11 cellular contexts compared by ENCODE assay signal in the genomic region with DNA sequence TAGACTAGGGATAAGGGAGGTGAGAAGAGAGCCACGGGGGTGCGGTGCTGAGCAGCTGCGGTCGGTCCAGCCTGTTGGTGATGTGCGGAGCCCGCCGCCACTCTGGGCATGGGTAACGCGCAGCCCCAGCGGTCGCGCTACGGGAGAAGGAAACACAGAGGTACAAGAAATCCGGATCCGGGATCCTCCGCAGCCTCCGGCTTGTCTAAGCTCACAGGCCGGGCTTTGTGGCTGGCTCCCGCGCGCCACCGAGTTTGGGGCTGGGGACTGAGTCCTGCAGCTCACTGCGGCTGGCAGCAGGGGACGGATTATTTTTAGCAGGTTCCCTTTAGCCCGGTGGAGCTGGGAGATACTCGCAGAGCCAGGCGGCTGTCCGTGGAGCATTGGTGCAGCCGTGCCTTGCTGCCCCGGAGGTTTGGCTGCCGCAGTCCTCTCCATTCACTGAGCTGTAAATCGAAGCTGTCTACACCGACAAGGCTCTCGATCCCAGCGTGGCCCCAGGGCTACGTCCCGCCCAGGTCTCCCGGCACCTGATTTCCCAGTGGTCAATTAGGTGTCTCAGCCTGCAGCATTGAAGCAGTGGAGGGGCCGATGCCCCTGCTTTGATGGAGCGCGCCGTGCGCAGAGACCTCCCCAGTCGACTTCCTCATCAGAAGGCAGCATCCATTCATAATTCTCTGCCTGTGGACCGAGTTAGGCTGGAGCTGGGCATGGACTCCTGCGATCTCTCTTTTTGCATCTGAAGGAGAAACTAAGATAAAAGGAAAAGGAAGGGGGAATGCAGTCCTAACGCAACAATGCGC.
DNase-seq lines count a peak whose midpoint lies in the region; ATAC-seq and TF ChIP-seq lines count a peak whose summit lies in the region.
"Had no signal": no experiment of that assay in that cellular context is flagged by ENCODE, and none has a peak within 500 bp of the region (broad histone marks: within the 10 kb centered on the region; RNA-seq: fewer than 3 reads in every experiment).

No MANE protein-coding gene starts in this region.

- H3K4me1 ChIP-seq in mesodermal cell (ENCODE audit: control insufficient read depth, insufficient read depth, low read length, poor library complexity, severe bottlenecking) = no peaks in the 10 kb centered on the region

- peaks cover 0 to 81% (median 21%) of the 10 kb centered on the region in 45 donors for H3K27me3 ChIP-seq in dorsolateral prefrontal cortex

- TF ChIP-seq CTCF in dorsolateral prefrontal cortex (IDR thresholded peaks at IDR 0.05 in 54 of 56, conservative IDR thresholded peaks at IDR 0.05 in 2 of 56; ENCODE audit: low read depth in 1 of 56, partially characterized antibody in 56 of 56) = no peak
- peak; percentile 15 for TF ChIP-seq CTCF in type B pancreatic cell (conservative IDR thresholded peaks at IDR 0.05)

- intact Hi-C loops in dorsolateral prefrontal cortex (cut with DNase I) = no loop called here

- peak; percentile 29 to 64 for ATAC-seq in activated T-cell treated with anti-CD3 and anti-CD28 coated beads, Interleukin-2, amount 50 U/mL, for 4 hours

- no peaks in the 10 kb centered on the region for H3K36me3 ChIP-seq in mesodermal cell (ENCODE audit: control insufficient read depth, insufficient read depth, low read length)

- WGBS in mesodermal cell (ENCODE audit: insufficient coverage in 2 of 2), 2 experiments = 0% methylated on average over 8 to 27 of the region's 48 CpGs

- H3K36me3 Mint-ChIP-seq in activated T-cell treated with anti-CD3 and anti-CD28 coated beads, Interleukin-2, amount 50 U/mL, for 4 hours (ENCODE audit: insufficient read depth) = no peaks in the 10 kb centered on the region
- H3K36me3 Mint-ChIP-seq in type B pancreatic cell = peaks cover 5% of the 10 kb centered on the region

- peaks cover 23% of the 10 kb centered on the region for H3K4me1 Mint-ChIP-seq in activated T-cell treated with anti-CD3 and anti-CD28 coated beads, Interleukin-2, amount 50 U/mL, for 4 hours (ENCODE audit: low read depth)
- peaks cover 19% of the 10 kb centered on the region for H3K4me1 Mint-ChIP-seq in type B pancreatic cell (ENCODE audit: unreplicated experiment)
- H3K4me1 Mint-ChIP-seq: activated B cell treated with CpG ODN at 0.5 μM for 24 hours, B cell had no signal

- no peaks in the 10 kb centered on the region for H3K9me3 ChIP-seq in mesodermal cell (ENCODE audit: control insufficient read depth, low read length)

- H3K27me3 Mint-ChIP-seq in activated T-cell treated with anti-CD3 and anti-CD28 coated beads, Interleukin-2, amount 50 U/mL, for 4 hours (ENCODE audit: low read depth) = peaks cover 4% of the 10 kb centered on the region
- H3K27me3 Mint-ChIP-seq in type B pancreatic cell = peaks cover 28% of the 10 kb centered on the region

- H3K27ac ChIP-seq in dorsolateral prefrontal cortex (peak overlapping the region in 29 of 59 donors; percentile 1 to 77 (median 35)), mesodermal cell (ENCODE audit: low read depth, low read length, severe bottlenecking) (no peak overlapping the region)

- no peaks in the 10 kb centered on the region for H3K9me3 Mint-ChIP-seq in activated T-cell treated with anti-CD3 and anti-CD28 coated beads, Interleukin-2, amount 50 U/mL, for 4 hours
- H3K9me3 Mint-ChIP-seq in type B pancreatic cell = peaks cover 5% of the 10 kb centered on the region
- H3K9me3 Mint-ChIP-seq: activated B cell treated with CpG ODN at 0.5 μM for 24 hours had no signal

- peak overlapping the region; percentile 76 for H3K27ac Mint-ChIP-seq in type B pancreatic cell
- H3K27ac Mint-ChIP-seq: activated B cell treated with CpG ODN at 0.5 μM for 24 hours, B cell had no signal

- H3K4me3 ChIP-seq in dorsolateral prefrontal cortex (peak overlapping the region; percentile 19 to 72 (median 48)), mesodermal cell (ENCODE audit: extremely low read depth, insufficient read depth, low read length, poor library complexity, severe bottlenecking) (peak overlapping the region; percentile 18)

- no peak for DNase-seq in activated T-cell treated with anti-CD3 and anti-CD28 coated beads, Interleukin-2, amount 50 U/mL, for 4 hours
- no peak for DNase-seq in activated T-cell treated with anti-CD3 and anti-CD28 coated beads, Interleukin-2, amount 50 U/mL, for 1 hour
- DNase-seq in dorsolateral prefrontal cortex (peak in 9 of 10 donors; percentile 5 to 56 (median 29)), type B pancreatic cell (ENCODE audit: extremely low spot score, unreplicated experiment) (no peak), COLO829 (ENCODE audit: low spot score) (no peak), D341Med (ENCODE audit: low spot score) (no peak)
- no peak for DNase-seq in activated CD4-positive, CD25-positive, alpha-beta regulatory T cell (lab: John Stamatoyannopoulos, UW)
- DNase-seq: activated B cell treated with CpG ODN at 0.5 μM for 24 hours, NCI-H1092 treated with DMSO at 0.1 percent for 48 hours had no signal

- peak overlapping the region; percentile 84 for H3K4me3 Mint-ChIP-seq in activated T-cell treated with anti-CD3 and anti-CD28 coated beads, Interleukin-2, amount 50 U/mL, for 4 hours
- H3K4me3 Mint-ChIP-seq in type B pancreatic cell = peak overlapping the region; percentile 94
- H3K4me3 Mint-ChIP-seq: activated B cell treated with CpG ODN at 0.5 μM for 24 hours, B cell had no signal

Comparison
In these comparisons a context has a peak if more than half of its experiments do, and no peak if none do; other contexts are left out.
1. DNase-seq: peak in dorsolateral prefrontal cortex (9 of 10); none in activated T-cell treated with anti-CD3 and anti-CD28 coated beads, Interleukin-2, amount 50 U/mL, for 4 hours (single experiment), activated T-cell treated with anti-CD3 and anti-CD28 coated beads, Interleukin-2, amount 50 U/mL, for 1 hour (single experiment), type B pancreatic cell (single experiment), COLO829 (single experiment), D341Med (single experiment) and activated CD4-positive, CD25-positive, alpha-beta regulatory T cell (0 of 4).